ENCODE assay signal across 8 cellular contexts in genomic region chr2:112137516-112138142, GRCh38. TPM values are rescaled to one million over a fixed set of nuclear protein-coding genes. Genes with fewer than 3 reads are reported as not detected.
A peak's percentile ranks its signal among the peaks of the same experiment; 100 is the strongest.
DNase-seq lines count a peak whose midpoint lies in the region; ATAC-seq and TF ChIP-seq lines count a peak whose summit lies in the region.

No MANE protein-coding gene starts in this region.

- H3K79me1 ChIP-seq in mesenchymal stem cell (replicated peaks; ENCODE audit: low read length, poor library complexity, severe bottlenecking): no peaks in the 10 kb centered on the region

- no peak overlapping the region for H2BK15ac ChIP-seq in mesenchymal stem cell (ENCODE audit: low read depth, poor library complexity, severe bottlenecking)

- H3K4me1 ChIP-seq in mesenchymal stem cell (ENCODE audit: control insufficient read depth, insufficient read depth, low read depth, low read length) (peaks cover 12% of the 10 kb centered on the region), uterus (no peaks in the 10 kb centered on the region)

- H3K4me3 ChIP-seq in choroid plexus epithelial cell (ENCODE audit: low read depth, low read length): peak overlapping the region; percentile 55
- H3K4me3 ChIP-seq in mesenchymal stem cell (ENCODE audit: insufficient read depth in 1 of 2, low read depth in 1 of 2, low read length in 2 of 2): peak overlapping the region; percentile 62 to 82
- peak overlapping the region; percentile 26 to 40 for H3K4me3 ChIP-seq in uterus

- H4K8ac ChIP-seq in mesenchymal stem cell (ENCODE audit: low read length): no peak overlapping the region

- H3K23ac ChIP-seq in mesenchymal stem cell (ENCODE audit: low read length in 2 of 2): no peak overlapping the region

- no peak overlapping the region for H3K27ac ChIP-seq in mesenchymal stem cell (ENCODE audit: low read length, poor library complexity, severe bottlenecking)
- H3K27ac ChIP-seq in uterus: peak overlapping the region; percentile 17 to 19

- H2AFZ ChIP-seq in mesenchymal stem cell (ENCODE audit: low read depth, low read length): no peak overlapping the region

- TF ChIP-seq CTCF in choroid plexus epithelial cell (conservative IDR thresholded peaks at IDR 0.05; ENCODE audit: low read depth, low read length): no peak
- no peak for TF ChIP-seq CTCF in uterus (IDR thresholded peaks at IDR 0.05)

- H2AK5ac ChIP-seq in mesenchymal stem cell (ENCODE audit: low read length, severe bottlenecking): no peak overlapping the region

- TF ChIP-seq POLR2A in uterus (IDR thresholded peaks at IDR 0.05): no peak

- no peak overlapping the region for H2BK120ac ChIP-seq in mesenchymal stem cell (ENCODE audit: low read depth, low read length)

- H3K36me3 ChIP-seq in mesenchymal stem cell (ENCODE audit: control insufficient read depth in 1 of 2, insufficient read depth in 2 of 2, low read depth in 1 of 2, low read length in 2 of 2) (no peaks in the 10 kb centered on the region), uterus (no peaks in the 10 kb centered on the region)

- peak overlapping the region; percentile 82 for H3K9ac ChIP-seq in mesenchymal stem cell (ENCODE audit: low read length)

- H3K14ac ChIP-seq in mesenchymal stem cell (ENCODE audit: low read length in 2 of 2): no peak overlapping the region

- no peak overlapping the region for H3K18ac ChIP-seq in mesenchymal stem cell (ENCODE audit: low read depth in 1 of 2, low read length in 2 of 2)

- no peak overlapping the region for H2BK12ac ChIP-seq in mesenchymal stem cell (ENCODE audit: low read length in 2 of 2)

- peaks cover 0 to 6% of the 10 kb centered on the region in 2 experiments for H3K27me3 ChIP-seq in mesenchymal stem cell (ENCODE audit: control insufficient read depth in 1 of 2, insufficient read depth in 1 of 2, low read length in 2 of 2)
- H3K27me3 ChIP-seq in uterus: no peaks in the 10 kb centered on the region

- peak; percentile 84 for DNase-seq in DMS53 (lab: John Stamatoyannopoulos, UW)
- peak; percentile 23 for DNase-seq in NCI-H146 treated with DMSO at 0.1 percent for 48 hours (lab: John Stamatoyannopoulos, UW; ENCODE audit: unreplicated experiment)
- peak; percentile 28 for DNase-seq in choroid plexus epithelial cell (ENCODE audit: low read depth)
- peak; percentile 30 for DNase-seq in mesenchymal stem cell
- no peak for DNase-seq in uterus
- no peak for DNase-seq in Ammon's horn (ENCODE audit: low spot score)
- DNase-seq in effector CD4-positive, alpha-beta T cell: no peak

- H2BK5ac ChIP-seq in mesenchymal stem cell (ENCODE audit: low read depth, low read length, poor library complexity, severe bottlenecking): no peak overlapping the region

- intact Hi-C loops in uterus (cut with DNase I; ENCODE audit: low total_unique reads): no loop called here

- H3K9me3 ChIP-seq in mesenchymal stem cell (ENCODE audit: control insufficient read depth, low read length): no peaks in the 10 kb centered on the region
- H3K9me3 ChIP-seq in uterus: no peaks in the 10 kb centered on the region

- peak overlapping the region; percentile 78 for H3K4me2 ChIP-seq in mesenchymal stem cell (ENCODE audit: low read length, poor library complexity, severe bottlenecking)

- no peak for ATAC-seq in GM21717 (IDR thresholded peaks at IDR 0.05; ENCODE audit: unreplicated experiment)

- no peak overlapping the region for H3K4ac ChIP-seq in mesenchymal stem cell (ENCODE audit: low read depth in 1 of 2, low read length in 2 of 2)

- 43% methylated on average over 15 of the region's 15 CpGs for WGBS in mesenchymal stem cell

- H4K91ac ChIP-seq in mesenchymal stem cell (ENCODE audit: low read length): no peak overlapping the region

RNA-seq across cellular contexts. Expression of gene FBLN7, which starts 0.6 kb away (rescaled TPM):
- polyA plus RNA-seq in mesenchymal stem cell (2013, experiment 1 of 2): 0.43 TPM
- polyA plus RNA-seq in mesenchymal stem cell (2013, experiment 2 of 2): 0.44 TPM
- total RNA-seq in uterus: 10 to 100 TPM in 1 of 4 donors, 1 to 10 TPM in 3; 4.4 to 11.8 (median 7.9) TPM

Comparison
In these comparisons a context has a peak if more than half of its experiments do, and no peak if none do; other contexts are left out.
1. DNase-seq: peak in DMS53 (single experiment), NCI-H146 treated with DMSO at 0.1 percent for 48 hours (single experiment), choroid plexus epithelial cell (single experiment) and mesenchymal stem cell (single experiment); none in uterus (0 of 2), Ammon's horn (single experiment) and effector CD4-positive, alpha-beta T cell (single experiment).
2. Peak in every context shown above with its lines, with median percentiles within 50 percentile points of each other: H3K4me3 ChIP-seq.